Comparison of ENCODE assay signal across 14 cellular contexts in genomic region chr1:156176610-156177210, GRCh38.
"Had no signal": no experiment of that assay in that cellular context is flagged by ENCODE, and none has a peak within 500 bp of the region (broad histone marks: within the 10 kb centered on the region; RNA-seq: fewer than 3 reads in every experiment).

No MANE protein-coding gene starts in this region.

- H3K36me3 Mint-ChIP-seq: memory B cell had no signal

- H3K4me1 ChIP-seq: heart left ventricle had no signal

- H3K27ac ChIP-seq: dorsolateral prefrontal cortex, foreskin keratinocyte, heart left ventricle had no signal

- H3K27me3 ChIP-seq: dorsolateral prefrontal cortex, foreskin keratinocyte had no signal

- H3K4me3 Mint-ChIP-seq: activated CD8-positive, alpha-beta memory T cell treated with anti-CD3 and anti-CD28 coated beads, Interleukin-2, amount 10 ng/mL, durations not matched to agents 7 days and 5 days; activated naive CD8-positive, alpha-beta T cell treated with anti-CD3 and anti-CD28 coated beads for 36 hours; activated T-cell treated with anti-CD3 and anti-CD28 coated beads, Interleukin-2, amount 50 U/mL, for 24 hours; memory B cell; neural crest cell; stimulated activated naive B cell treated with anti-CD40 and anti-IgM and Interleukin-4, amounts not matched to agents 10 μg/mL and 1 μg/mL and 100 μg/mL, for 72 hours; type B pancreatic cell had no signal

- DNase-seq: activated CD8-positive, alpha-beta memory T cell treated with anti-CD3 and anti-CD28 coated beads, Interleukin-2, amount 10 ng/mL, durations not matched to agents 7 days and 5 days; activated effector memory CD4-positive, alpha-beta T cell treated with anti-CD3 and anti-CD28 coated beads, Interleukin-2, amount 50 U/mL, for 16 hours; activated naive CD8-positive, alpha-beta T cell treated with anti-CD3 and anti-CD28 coated beads for 36 hours; activated T-cell treated with anti-CD3 and anti-CD28 coated beads, Interleukin-2, amount 50 U/mL, for 24 hours; dorsolateral prefrontal cortex; foreskin keratinocyte; heart left ventricle; islet precursor cell; right cardiac atrium; stimulated activated naive B cell treated with anti-CD40 and anti-IgM and Interleukin-4, amounts not matched to agents 10 μg/mL and 1 μg/mL and 100 μg/mL, for 72 hours had no signal

- H3K27me3 Mint-ChIP-seq: activated naive CD8-positive, alpha-beta T cell treated with anti-CD3 and anti-CD28 coated beads for 36 hours; stimulated activated naive B cell treated with anti-CD40 and anti-IgM and Interleukin-4, amounts not matched to agents 10 μg/mL and 1 μg/mL and 100 μg/mL, for 72 hours; type B pancreatic cell had no signal

- H3K27ac Mint-ChIP-seq: activated CD8-positive, alpha-beta memory T cell treated with anti-CD3 and anti-CD28 coated beads, Interleukin-2, amount 10 ng/mL, durations not matched to agents 7 days and 5 days; activated naive CD8-positive, alpha-beta T cell treated with anti-CD3 and anti-CD28 coated beads for 36 hours; memory B cell; stimulated activated naive B cell treated with anti-CD40 and anti-IgM and Interleukin-4, amounts not matched to agents 10 μg/mL and 1 μg/mL and 100 μg/mL, for 72 hours; type B pancreatic cell had no signal

- ATAC-seq: activated CD8-positive, alpha-beta memory T cell treated with anti-CD3 and anti-CD28 coated beads, Interleukin-2, amount 10 ng/mL, durations not matched to agents 7 days and 5 days; foreskin keratinocyte; left lobe of liver; stimulated activated naive B cell treated with anti-CD40 and anti-IgM and Interleukin-4, amounts not matched to agents 10 μg/mL and 1 μg/mL and 100 μg/mL, for 72 hours had no signal

- H3K4me3 ChIP-seq: dorsolateral prefrontal cortex, heart left ventricle had no signal

- H3K9me3 ChIP-seq: heart left ventricle had no signal

- H3K9me3 Mint-ChIP-seq: activated naive CD8-positive, alpha-beta T cell treated with anti-CD3 and anti-CD28 coated beads for 36 hours; activated T-cell treated with anti-CD3 and anti-CD28 coated beads, Interleukin-2, amount 50 U/mL, for 24 hours; memory B cell; neural crest cell; stimulated activated naive B cell treated with anti-CD40 and anti-IgM and Interleukin-4, amounts not matched to agents 10 μg/mL and 1 μg/mL and 100 μg/mL, for 72 hours; type B pancreatic cell had no signal
